In the genomic region with DNA sequence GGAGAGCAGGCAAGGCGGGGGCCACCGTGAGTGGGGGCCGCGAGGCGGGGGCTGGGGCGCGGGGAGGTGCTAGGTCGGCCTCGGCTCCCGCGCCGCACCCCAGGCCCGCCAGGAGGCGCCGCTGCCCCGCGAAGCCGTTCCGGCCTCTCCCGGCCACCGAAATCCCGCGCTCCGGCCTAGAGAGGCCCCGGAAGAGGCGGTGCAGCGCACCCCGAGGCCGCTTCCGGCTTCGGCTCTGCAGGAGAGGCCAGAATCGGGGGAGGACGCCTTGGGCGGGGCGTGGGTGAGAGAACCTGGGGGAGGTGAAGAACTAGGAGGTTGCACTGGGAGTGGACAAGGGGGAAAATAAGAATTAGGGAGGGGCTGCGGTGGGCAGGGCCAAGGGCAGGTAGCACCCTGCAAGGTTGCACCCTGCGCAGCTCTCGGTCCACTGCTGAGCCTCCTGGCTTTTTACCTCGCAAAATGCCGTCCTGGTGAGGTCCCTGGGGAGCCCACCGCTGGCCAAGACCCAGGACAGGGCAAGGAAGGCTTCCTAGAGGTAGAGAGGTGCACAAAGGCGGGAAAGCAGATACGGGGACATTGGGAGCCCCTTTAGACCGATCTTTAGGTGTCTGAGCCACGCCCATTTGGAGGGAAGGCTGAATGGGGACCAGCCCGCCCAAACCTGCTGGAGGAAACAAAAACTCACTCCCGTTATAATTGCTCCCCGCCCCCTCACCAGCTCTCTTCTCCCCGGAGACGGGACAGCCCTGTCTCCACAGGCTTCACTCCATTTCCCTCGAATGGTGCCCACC, we compare ENCODE assay signal across 1 cellular context.
A peak's percentile ranks its signal among the peaks of the same experiment; 100 is the strongest.
TF ChIP-seq lines count a peak whose summit lies in the region.

No MANE protein-coding gene starts in this region.

TF ChIP-seq in H1, 55 proteins besides CTCF, POLR2A, EP300 and RAD21:
- TF ChIP-seq GTF2F1 (IDR thresholded peaks at IDR 0.05; ENCODE audit: borderline replicate concordance, low read depth, low read length) = no peak
- TF ChIP-seq SP1 (IDR thresholded peaks at IDR 0.05; ENCODE audit: low read depth, low read length) = peak; percentile 60; the same call in 1 of the 2 replicates
- TF ChIP-seq BCL11A (IDR thresholded peaks at IDR 0.05; ENCODE audit: low read depth in 2 of 2, low read length in 2 of 2) = no peak
- TF ChIP-seq SIRT6 (IDR thresholded peaks at IDR 0.05; ENCODE audit: low read length) = no peak
- no peak for TF ChIP-seq JUN (IDR thresholded peaks at IDR 0.05; ENCODE audit: low read depth, low read length)
- TF ChIP-seq, protein P1, sequence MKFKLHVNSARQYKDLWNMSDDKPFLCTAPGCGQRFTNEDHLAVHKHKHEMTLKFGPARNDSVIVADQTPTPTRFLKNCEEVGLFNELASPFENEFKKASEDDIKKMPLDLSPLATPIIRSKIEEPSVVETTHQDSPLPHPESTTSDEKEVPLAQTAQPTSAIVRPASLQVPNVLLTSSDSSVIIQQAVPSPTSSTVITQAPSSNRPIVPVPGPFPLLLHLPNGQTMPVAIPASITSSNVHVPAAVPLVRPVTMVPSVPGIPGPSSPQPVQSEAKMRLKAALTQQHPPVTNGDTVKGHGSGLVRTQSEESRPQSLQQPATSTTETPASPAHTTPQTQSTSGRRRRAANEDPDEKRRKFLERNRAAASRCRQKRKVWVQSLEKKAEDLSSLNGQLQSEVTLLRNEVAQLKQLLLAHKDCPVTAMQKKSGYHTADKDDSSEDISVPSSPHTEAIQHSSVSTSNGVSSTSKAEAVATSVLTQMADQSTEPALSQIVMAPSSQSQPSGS (IDR thresholded peaks at IDR 0.05; ENCODE audit: low read length) = no peak
- TF ChIP-seq NANOG (IDR thresholded peaks at IDR 0.05; ENCODE audit: insufficient read depth, low read depth, low read length, poor library complexity, severe bottlenecking) = peak; percentile 46
- TF ChIP-seq, protein P2, sequence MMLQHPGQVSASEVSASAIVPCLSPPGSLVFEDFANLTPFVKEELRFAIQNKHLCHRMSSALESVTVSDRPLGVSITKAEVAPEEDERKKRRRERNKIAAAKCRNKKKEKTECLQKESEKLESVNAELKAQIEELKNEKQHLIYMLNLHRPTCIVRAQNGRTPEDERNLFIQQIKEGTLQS (IDR thresholded peaks at IDR 0.05; ENCODE audit: insufficient read depth, low read depth, low read length) = no peak
- no peak for TF ChIP-seq MAFK (IDR thresholded peaks at IDR 0.05; ENCODE audit: low read depth, low read length)
- no peak for TF ChIP-seq BRCA1 (IDR thresholded peaks at IDR 0.05; ENCODE audit: low read depth, low read length)
- TF ChIP-seq CREB1 (IDR thresholded peaks at IDR 0.05) = no peak
- peak; percentile 69; the same call in 1 of the 2 replicates for TF ChIP-seq EGR1 (IDR thresholded peaks at IDR 0.05; ENCODE audit: borderline replicate concordance, low read depth, low read length)
- TF ChIP-seq YY1 (IDR thresholded peaks at IDR 0.05; ENCODE audit: low read depth, low read length) = no peak
- no peak for TF ChIP-seq TEAD4 (IDR thresholded peaks at IDR 0.05; ENCODE audit: low read depth, low read length)
- TF ChIP-seq TBP (IDR thresholded peaks at IDR 0.05; ENCODE audit: low read depth, low read length) = peak; percentile 49; the same call in 1 of the 2 replicates
- no peak for TF ChIP-seq RFX5 (IDR thresholded peaks at IDR 0.05; ENCODE audit: borderline replicate concordance, low read depth, low read length)
- TF ChIP-seq ZNF274 (IDR thresholded peaks at IDR 0.05; ENCODE audit: borderline replicate concordance, extremely low read depth, low read length) = no peak
- no peak for TF ChIP-seq TCF12 (IDR thresholded peaks at IDR 0.05; ENCODE audit: low read depth, low read length)
- TF ChIP-seq SIX5 (IDR thresholded peaks at IDR 0.05; ENCODE audit: low read depth, low read length) = no peak
- TF ChIP-seq, protein P3, sequence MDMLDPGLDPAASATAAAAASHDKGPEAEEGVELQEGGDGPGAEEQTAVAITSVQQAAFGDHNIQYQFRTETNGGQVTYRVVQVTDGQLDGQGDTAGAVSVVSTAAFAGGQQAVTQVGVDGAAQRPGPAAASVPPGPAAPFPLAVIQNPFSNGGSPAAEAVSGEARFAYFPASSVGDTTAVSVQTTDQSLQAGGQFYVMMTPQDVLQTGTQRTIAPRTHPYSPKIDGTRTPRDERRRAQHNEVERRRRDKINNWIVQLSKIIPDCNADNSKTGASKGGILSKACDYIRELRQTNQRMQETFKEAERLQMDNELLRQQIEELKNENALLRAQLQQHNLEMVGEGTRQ (IDR thresholded peaks at IDR 0.05; ENCODE audit: low read length) = no peak
- 0 out of 2 replicates have a peak, but pooled peaks have one; percentile 53 for TF ChIP-seq RXRA (IDR thresholded peaks at IDR 0.05; ENCODE audit: insufficient read depth, low read depth, low read length)
- TF ChIP-seq TAF1 (IDR thresholded peaks at IDR 0.05; ENCODE audit: low read depth, low read length) = no peak
- no peak for TF ChIP-seq SUZ12 (IDR thresholded peaks at IDR 0.05; ENCODE audit: low read length)
- no peak for TF ChIP-seq SRF (IDR thresholded peaks at IDR 0.05; ENCODE audit: low read depth, low read length)
- TF ChIP-seq CBX8 (IDR thresholded peaks at IDR 0.05; ENCODE audit: borderline replicate concordance, low read depth, low read length) = no peak
- peak; percentile 77 for TF ChIP-seq SP2 (IDR thresholded peaks at IDR 0.05; ENCODE audit: low read length)
- no peak for TF ChIP-seq HDAC6 (IDR thresholded peaks at IDR 0.05; ENCODE audit: low read depth, low read length)
- 0 out of 2 replicates have a peak, but pooled peaks have one; percentile 36 for TF ChIP-seq BACH1 (IDR thresholded peaks at IDR 0.05; ENCODE audit: low read length)
- TF ChIP-seq PHF8 (conservative IDR thresholded peaks at IDR 0.05; ENCODE audit: low read depth, low read length) = peak; percentile 61; the same call in 1 of the 2 replicates
- TF ChIP-seq FOSL1 (IDR thresholded peaks at IDR 0.05; ENCODE audit: insufficient read depth, low read depth, low read length) = no peak
- no peak for TF ChIP-seq CHD2 (IDR thresholded peaks at IDR 0.05; ENCODE audit: low read length)
- no peak for TF ChIP-seq NRF1 (IDR thresholded peaks at IDR 0.05; ENCODE audit: low read depth, low read length)
- TF ChIP-seq CTBP2 (IDR thresholded peaks at IDR 0.05; ENCODE audit: borderline replicate concordance, insufficient read depth, insufficient read length, low read length) = no peak
- peak; percentile 94 for TF ChIP-seq GABPA (IDR thresholded peaks at IDR 0.05; ENCODE audit: borderline replicate concordance, insufficient read depth, low read length)
- TF ChIP-seq, protein P4, sequence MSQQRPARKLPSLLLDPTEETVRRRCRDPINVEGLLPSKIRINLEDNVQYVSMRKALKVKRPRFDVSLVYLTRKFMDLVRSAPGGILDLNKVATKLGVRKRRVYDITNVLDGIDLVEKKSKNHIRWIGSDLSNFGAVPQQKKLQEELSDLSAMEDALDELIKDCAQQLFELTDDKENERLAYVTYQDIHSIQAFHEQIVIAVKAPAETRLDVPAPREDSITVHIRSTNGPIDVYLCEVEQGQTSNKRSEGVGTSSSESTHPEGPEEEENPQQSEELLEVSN (IDR thresholded peaks at IDR 0.05) = peak; percentile 57
- TF ChIP-seq KDM5A (IDR thresholded peaks at IDR 0.05; ENCODE audit: low read length) = peak; percentile 55; the same call in 1 of the 2 replicates
- TF ChIP-seq, protein P5, sequence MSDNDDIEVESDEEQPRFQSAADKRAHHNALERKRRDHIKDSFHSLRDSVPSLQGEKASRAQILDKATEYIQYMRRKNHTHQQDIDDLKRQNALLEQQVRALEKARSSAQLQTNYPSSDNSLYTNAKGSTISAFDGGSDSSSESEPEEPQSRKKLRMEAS (IDR thresholded peaks at IDR 0.05) = no peak; the same call in 1 of the 2 replicates
- no peak for TF ChIP-seq KDM4A (IDR thresholded peaks at IDR 0.05; ENCODE audit: low read depth, low read length, severe bottlenecking)
- TF ChIP-seq CEBPB (IDR thresholded peaks at IDR 0.05; ENCODE audit: low read depth, low read length) = no peak
- 0 out of 2 replicates have a peak, but pooled peaks have one; percentile 56 for TF ChIP-seq RBBP5 (IDR thresholded peaks at IDR 0.05; ENCODE audit: borderline replicate concordance, low read depth, low read length)
- no peak for TF ChIP-seq CHD1 (IDR thresholded peaks at IDR 0.05; ENCODE audit: low read depth, low read length)
- TF ChIP-seq POU5F1 (IDR thresholded peaks at IDR 0.05; ENCODE audit: low read depth, low read length) = no peak
- TF ChIP-seq SIN3A (conservative IDR thresholded peaks at IDR 0.05 in 1 of 2, IDR thresholded peaks at IDR 0.05 in 1 of 2; ENCODE audit: low read depth in 1 of 2, low read length in 2 of 2) = peak in 1 of 2 experiments; percentile 12; a peak in 1 of 4 replicates
- TF ChIP-seq SAP30 (IDR thresholded peaks at IDR 0.05; ENCODE audit: insufficient read depth, insufficient replicate concordance, low read length) = no peak
- TF ChIP-seq SP4 (IDR thresholded peaks at IDR 0.05; ENCODE audit: low read length) = no peak
- TF ChIP-seq, protein P6, sequence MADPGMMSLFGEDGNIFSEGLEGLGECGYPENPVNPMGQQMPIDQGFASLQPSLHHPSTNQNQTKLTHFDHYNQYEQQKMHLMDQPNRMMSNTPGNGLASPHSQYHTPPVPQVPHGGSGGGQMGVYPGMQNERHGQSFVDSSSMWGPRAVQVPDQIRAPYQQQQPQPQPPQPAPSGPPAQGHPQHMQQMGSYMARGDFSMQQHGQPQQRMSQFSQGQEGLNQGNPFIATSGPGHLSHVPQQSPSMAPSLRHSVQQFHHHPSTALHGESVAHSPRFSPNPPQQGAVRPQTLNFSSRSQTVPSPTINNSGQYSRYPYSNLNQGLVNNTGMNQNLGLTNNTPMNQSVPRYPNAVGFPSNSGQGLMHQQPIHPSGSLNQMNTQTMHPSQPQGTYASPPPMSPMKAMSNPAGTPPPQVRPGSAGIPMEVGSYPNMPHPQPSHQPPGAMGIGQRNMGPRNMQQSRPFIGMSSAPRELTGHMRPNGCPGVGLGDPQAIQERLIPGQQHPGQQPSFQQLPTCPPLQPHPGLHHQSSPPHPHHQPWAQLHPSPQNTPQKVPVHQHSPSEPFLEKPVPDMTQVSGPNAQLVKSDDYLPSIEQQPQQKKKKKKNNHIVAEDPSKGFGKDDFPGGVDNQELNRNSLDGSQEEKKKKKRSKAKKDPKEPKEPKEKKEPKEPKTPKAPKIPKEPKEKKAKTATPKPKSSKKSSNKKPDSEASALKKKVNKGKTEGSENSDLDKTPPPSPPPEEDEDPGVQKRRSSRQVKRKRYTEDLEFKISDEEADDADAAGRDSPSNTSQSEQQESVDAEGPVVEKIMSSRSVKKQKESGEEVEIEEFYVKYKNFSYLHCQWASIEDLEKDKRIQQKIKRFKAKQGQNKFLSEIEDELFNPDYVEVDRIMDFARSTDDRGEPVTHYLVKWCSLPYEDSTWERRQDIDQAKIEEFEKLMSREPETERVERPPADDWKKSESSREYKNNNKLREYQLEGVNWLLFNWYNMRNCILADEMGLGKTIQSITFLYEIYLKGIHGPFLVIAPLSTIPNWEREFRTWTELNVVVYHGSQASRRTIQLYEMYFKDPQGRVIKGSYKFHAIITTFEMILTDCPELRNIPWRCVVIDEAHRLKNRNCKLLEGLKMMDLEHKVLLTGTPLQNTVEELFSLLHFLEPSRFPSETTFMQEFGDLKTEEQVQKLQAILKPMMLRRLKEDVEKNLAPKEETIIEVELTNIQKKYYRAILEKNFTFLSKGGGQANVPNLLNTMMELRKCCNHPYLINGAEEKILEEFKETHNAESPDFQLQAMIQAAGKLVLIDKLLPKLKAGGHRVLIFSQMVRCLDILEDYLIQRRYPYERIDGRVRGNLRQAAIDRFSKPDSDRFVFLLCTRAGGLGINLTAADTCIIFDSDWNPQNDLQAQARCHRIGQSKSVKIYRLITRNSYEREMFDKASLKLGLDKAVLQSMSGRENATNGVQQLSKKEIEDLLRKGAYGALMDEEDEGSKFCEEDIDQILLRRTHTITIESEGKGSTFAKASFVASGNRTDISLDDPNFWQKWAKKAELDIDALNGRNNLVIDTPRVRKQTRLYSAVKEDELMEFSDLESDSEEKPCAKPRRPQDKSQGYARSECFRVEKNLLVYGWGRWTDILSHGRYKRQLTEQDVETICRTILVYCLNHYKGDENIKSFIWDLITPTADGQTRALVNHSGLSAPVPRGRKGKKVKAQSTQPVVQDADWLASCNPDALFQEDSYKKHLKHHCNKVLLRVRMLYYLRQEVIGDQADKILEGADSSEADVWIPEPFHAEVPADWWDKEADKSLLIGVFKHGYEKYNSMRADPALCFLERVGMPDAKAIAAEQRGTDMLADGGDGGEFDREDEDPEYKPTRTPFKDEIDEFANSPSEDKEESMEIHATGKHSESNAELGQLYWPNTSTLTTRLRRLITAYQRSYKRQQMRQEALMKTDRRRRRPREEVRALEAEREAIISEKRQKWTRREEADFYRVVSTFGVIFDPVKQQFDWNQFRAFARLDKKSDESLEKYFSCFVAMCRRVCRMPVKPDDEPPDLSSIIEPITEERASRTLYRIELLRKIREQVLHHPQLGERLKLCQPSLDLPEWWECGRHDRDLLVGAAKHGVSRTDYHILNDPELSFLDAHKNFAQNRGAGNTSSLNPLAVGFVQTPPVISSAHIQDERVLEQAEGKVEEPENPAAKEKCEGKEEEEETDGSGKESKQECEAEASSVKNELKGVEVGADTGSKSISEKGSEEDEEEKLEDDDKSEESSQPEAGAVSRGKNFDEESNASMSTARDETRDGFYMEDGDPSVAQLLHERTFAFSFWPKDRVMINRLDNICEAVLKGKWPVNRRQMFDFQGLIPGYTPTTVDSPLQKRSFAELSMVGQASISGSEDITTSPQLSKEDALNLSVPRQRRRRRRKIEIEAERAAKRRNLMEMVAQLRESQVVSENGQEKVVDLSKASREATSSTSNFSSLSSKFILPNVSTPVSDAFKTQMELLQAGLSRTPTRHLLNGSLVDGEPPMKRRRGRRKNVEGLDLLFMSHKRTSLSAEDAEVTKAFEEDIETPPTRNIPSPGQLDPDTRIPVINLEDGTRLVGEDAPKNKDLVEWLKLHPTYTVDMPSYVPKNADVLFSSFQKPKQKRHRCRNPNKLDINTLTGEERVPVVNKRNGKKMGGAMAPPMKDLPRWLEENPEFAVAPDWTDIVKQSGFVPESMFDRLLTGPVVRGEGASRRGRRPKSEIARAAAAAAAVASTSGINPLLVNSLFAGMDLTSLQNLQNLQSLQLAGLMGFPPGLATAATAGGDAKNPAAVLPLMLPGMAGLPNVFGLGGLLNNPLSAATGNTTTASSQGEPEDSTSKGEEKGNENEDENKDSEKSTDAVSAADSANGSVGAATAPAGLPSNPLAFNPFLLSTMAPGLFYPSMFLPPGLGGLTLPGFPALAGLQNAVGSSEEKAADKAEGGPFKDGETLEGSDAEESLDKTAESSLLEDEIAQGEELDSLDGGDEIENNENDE (IDR thresholded peaks at IDR 0.05; ENCODE audit: insufficient replicate concordance, low read length) = no peak
- TF ChIP-seq CBX5 (IDR thresholded peaks at IDR 0.05; ENCODE audit: low read depth, low read length) = no peak
- TF ChIP-seq TAF7 (optimal IDR thresholded peaks at IDR 0.05; ENCODE audit: borderline replicate concordance, low read depth, low read length) = peak; percentile 62
